Comparison of ENCODE assay signal across 8 cellular contexts in the genomic region with DNA sequence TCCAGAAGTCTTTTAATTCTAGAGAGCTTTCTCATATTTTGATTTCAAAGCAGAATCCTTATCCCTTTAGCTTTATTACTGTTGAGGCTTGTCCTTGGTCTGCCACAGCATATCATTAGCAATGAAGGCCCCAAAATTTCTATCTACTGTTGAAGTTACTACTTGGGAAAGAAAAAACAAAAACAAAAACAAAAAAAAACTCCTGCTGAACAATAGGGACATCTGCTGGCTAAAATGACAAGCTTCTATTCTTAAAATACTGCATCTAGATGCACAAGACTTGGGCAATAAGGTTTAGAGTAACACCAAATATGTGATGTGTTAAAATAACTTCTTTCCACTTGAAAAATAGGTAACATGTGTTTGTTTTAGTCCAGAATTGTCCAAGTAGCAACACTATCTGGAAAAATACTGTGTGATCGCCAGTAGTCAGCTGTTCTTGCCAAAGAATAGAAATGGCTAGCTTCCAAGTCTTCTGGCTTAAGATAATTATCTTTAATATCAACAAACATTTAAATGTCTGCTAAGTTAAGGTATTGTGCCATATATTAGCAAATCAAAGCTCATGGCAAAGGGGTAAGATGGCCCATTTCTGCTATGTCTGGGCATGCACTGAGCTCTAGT. TPM values are rescaled to one million over a fixed set of nuclear protein-coding genes. Genes with fewer than 3 reads are reported as not detected.
DNase-seq lines count a peak whose midpoint lies in the region; ATAC-seq, FAIRE-seq and TF ChIP-seq lines count a peak whose summit lies in the region.

No MANE protein-coding gene starts in this region.

- ATAC-seq in lung (ENCODE audit: insufficient read depth, low FRiP score) (no peak), HG03521 (IDR thresholded peaks at IDR 0.05; ENCODE audit: unreplicated experiment) (no peak)

- no peak for FAIRE-seq in small intestine (lab: Jason Lieb, UNC)

- H3K4me1 ChIP-seq in lung (ENCODE audit: control insufficient read depth in 2 of 2, insufficient read depth in 2 of 2, low read length in 2 of 2) (no peaks in the 10 kb centered on the region), small intestine (ENCODE audit: control insufficient read depth in 2 of 2, insufficient read depth in 1 of 2, low read depth in 1 of 2, low read length in 1 of 2) (no peaks in the 10 kb centered on the region)

- H3K27me3 ChIP-seq in lung (ENCODE audit: control insufficient read depth, insufficient read depth) (no peaks in the 10 kb centered on the region), small intestine (ENCODE audit: control insufficient read depth in 2 of 2, insufficient read depth in 2 of 2, low read length in 2 of 2) (no peaks in the 10 kb centered on the region)

- H3K36me3 ChIP-seq in lung (ENCODE audit: control insufficient read depth in 2 of 2, insufficient read depth in 2 of 2, low read length in 2 of 2) (no peaks in the 10 kb centered on the region), small intestine (ENCODE audit: control insufficient read depth in 2 of 2, insufficient read depth in 2 of 2, low read length in 2 of 2) (no peaks in the 10 kb centered on the region)

- DNase-seq in DMS53 (lab: John Stamatoyannopoulos, UW) (peak; percentile 70), HuH-7 (ENCODE audit: low spot score) (peak; percentile 18), amniotic stem cell (lab: John Stamatoyannopoulos, UW) (peak; percentile 0), lung (ENCODE audit: low spot score) (no peak), small intestine (no peak), SKM-1 treated with dmso at 0.1 percent for 144 hours (lab: John Stamatoyannopoulos, UW; ENCODE audit: unreplicated experiment) (no peak), substantia nigra (lab: John Stamatoyannopoulos, UW) (no peak)

- 44 to 58% methylated on average over 1 of the region's 1 CpG for WGBS in lung, 2 donors
- 13 to 32% (median 25%) methylated on average over 1 of the region's 1 CpG for WGBS in small intestine, 3 donors

- no peak overlapping the region for H3K27ac ChIP-seq in lung (ENCODE audit: low read depth in 1 of 2, low read length in 1 of 2)
- no peak overlapping the region for H3K27ac ChIP-seq in small intestine (ENCODE audit: low read depth in 1 of 2, low read length in 1 of 2)
- H3K27ac ChIP-seq in substantia nigra (ENCODE audit: low read depth, low read length, poor library complexity, severe bottlenecking): no peak overlapping the region

- no peaks in the 10 kb centered on the region for H3K9me3 ChIP-seq in lung (ENCODE audit: control insufficient read depth in 2 of 2, insufficient read depth in 1 of 2, low read length in 1 of 2)
- H3K9me3 ChIP-seq in small intestine (ENCODE audit: control insufficient read depth, low read depth): no peaks in the 10 kb centered on the region

- TF ChIP-seq CTCF in lung (IDR thresholded peaks at IDR 0.05; ENCODE audit: control extremely low read depth, extremely low read depth): peak; percentile 28

- no peak overlapping the region for H3K4me3 ChIP-seq in lung
- H3K4me3 ChIP-seq in small intestine (ENCODE audit: low read depth in 1 of 2, low read length in 2 of 2): no peak overlapping the region

RNA-seq across cellular contexts. Expression of a gene that starts 3.8 kb away (rescaled TPM):
- total RNA-seq in lung: 100 to 1,000 TPM in 1 of 2 donors, 10 to 100 TPM in 1; 60.8 to 254 TPM
- polyA plus RNA-seq in lung (10 to 100 TPM; 24.3 to 44.5 TPM), small intestine (10 to 100 TPM; 15.4 to 35.8 (median 15.4) TPM)

Comparison
In these comparisons a context has a peak if more than half of its experiments do, and no peak if none do; other contexts are left out.
1. DNase-seq: peak in DMS53 (single experiment), HuH-7 (single experiment) and amniotic stem cell (single experiment); none in lung (single experiment), small intestine (single experiment), SKM-1 treated with dmso at 0.1 percent for 144 hours (single experiment) and substantia nigra (0 of 49).